In the genomic region with DNA sequence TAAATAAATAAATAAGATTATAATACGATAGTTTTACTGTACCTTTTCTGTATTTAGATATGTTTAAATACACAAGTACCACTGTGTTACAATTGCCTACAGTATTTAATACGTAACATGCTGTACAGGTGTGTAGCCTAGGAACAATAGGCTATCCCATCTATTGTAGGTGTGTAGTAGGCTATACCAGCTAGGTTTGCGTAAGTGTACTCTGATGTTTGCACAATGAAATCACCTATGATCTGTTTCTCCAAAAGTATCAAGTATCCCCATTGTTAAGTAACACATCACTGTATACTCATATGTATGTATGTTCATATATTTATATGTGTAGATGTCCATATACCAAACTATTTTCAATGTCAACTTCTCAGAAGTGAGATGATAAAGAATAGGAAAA, we compare ENCODE assay signal across 25 cellular contexts.
"Had no signal": no experiment of that assay in that cellular context is flagged by ENCODE, and none has a peak within 500 bp of the region (broad histone marks: within the 10 kb centered on the region; RNA-seq: fewer than 3 reads in every experiment).

No MANE protein-coding gene starts in this region.

- H3K9me3 ChIP-seq: body of pancreas, colonic mucosa, neutrophil, right lobe of liver, tibial nerve had no signal

- ATAC-seq: activated CD4-positive, alpha-beta T cell treated with anti-CD3 and anti-CD28 coated beads for 36 hours; activated CD8-positive, alpha-beta memory T cell treated with anti-CD3 and anti-CD28 coated beads, Interleukin-2, amount 10 ng/mL, durations not matched to agents 7 days and 5 days; activated CD8-positive, alpha-beta T cell treated with anti-CD3 and anti-CD28 coated beads, Interleukin-2, amount 10 ng/mL, durations not matched to agents 7 days and 5 days; activated naive CD4-positive, alpha-beta T cell treated with anti-CD3 and anti-CD28 coated beads, Interleukin-2, amount 50 U/mL, for 72 hours; activated T-cell treated with anti-CD3 and anti-CD28 coated beads, Interleukin-2, amount 50 U/mL, for 72 hours; body of pancreas; left colon; right lobe of liver had no signal

- H3K27me3 ChIP-seq: body of pancreas, cardiac muscle cell, colonic mucosa, neutrophil, right lobe of liver, tibial nerve had no signal

- H3K27ac ChIP-seq: body of pancreas, cardiac muscle cell, colonic mucosa, neutrophil, right lobe of liver, tibial nerve had no signal

- H3K4me3 ChIP-seq: body of pancreas, cardiac muscle cell, colonic mucosa, right lobe of liver, tibial nerve had no signal

- H3K36me3 ChIP-seq: cardiac muscle cell, colonic mucosa, neutrophil, right lobe of liver, tibial nerve had no signal

- DNase-seq: activated CD4-positive, alpha-beta T cell treated with anti-CD3 and anti-CD28 coated beads for 36 hours; activated CD4-positive, CD25-positive, alpha-beta regulatory T cell; activated CD8-positive, alpha-beta memory T cell treated with anti-CD3 and anti-CD28 coated beads, Interleukin-2, amount 10 ng/mL, durations not matched to agents 7 days and 5 days; activated CD8-positive, alpha-beta T cell treated with anti-CD3 and anti-CD28 coated beads, Interleukin-2, amount 10 ng/mL, durations not matched to agents 7 days and 5 days; activated naive CD4-positive, alpha-beta T cell; activated T-cell treated with anti-CD3 and anti-CD28 coated beads, Interleukin-2, amount 50 U/mL, for 72 hours; body of pancreas; cerebellar nuclear complex; colonic mucosa; effector CD8-positive, alpha-beta T cell; foreskin fibroblast; head of caudate nucleus; hypothalamus; immature natural killer cell; kidney; left colon; naive B cell; nephron progenitor cell; right lobe of liver; stimulated activated CD4-positive, alpha-beta T cell treated with anti-CD3 and anti-CD28 coated beads, Interleukin-2, amount 100 ng/mL, for 48 hours; stimulated activated naive CD4-positive, alpha-beta T cell treated with Interleukin-2 at 50 U/mL for 16 hours had no signal

- H3K4me1 ChIP-seq: body of pancreas had no signal
